In genomic region chr1:9714257-9714718, GRCh38 we compare ENCODE assay signal across 1 cellular context.
TF ChIP-seq lines count a peak whose summit lies in the region.

No MANE protein-coding gene starts in this region.

TF ChIP-seq in K562, 482 proteins besides CTCF, POLR2A, EP300 and RAD21 (continued from another document):
- TF ChIP-seq ARID3A (IDR thresholded peaks at IDR 0.05; ENCODE audit: borderline replicate concordance, low read depth, low read length) (0 out of 2 replicates have a peak, but pooled peaks have one; percentile 21), ZKSCAN3 (CRISPR knock-in tag; IDR thresholded peaks at IDR 0.05) (no peak), JUND (IDR thresholded peaks at IDR 0.05; ENCODE audit: borderline replicate concordance, low read depth, low read length) (peak; percentile 89), JUND (tag; IDR thresholded peaks at IDR 0.05; ENCODE audit: borderline replicate concordance, low read depth, low read length) (peak; percentile 74; the same call in 1 of the 3 replicates), ZEB2 (IDR thresholded peaks at IDR 0.05) (peak; percentile 57; the same call in 1 of the 2 replicates), ZSCAN29 (IDR thresholded peaks at IDR 0.05) (no peak), ATF7 (IDR thresholded peaks at IDR 0.05) (0 out of 2 replicates have a peak, but pooled peaks have one; percentile 26), RCOR1 (IDR thresholded peaks at IDR 0.05; ENCODE audit: borderline replicate concordance in 1 of 2, low read depth in 2 of 2, low read length in 2 of 2) (peak in 1 of 2 experiments; percentile 50; a peak in 1 of 4 replicates), SMAD2 (IDR thresholded peaks at IDR 0.05; ENCODE audit: low read depth, low read length) (no peak), SRSF9 (IDR thresholded peaks at IDR 0.05; ENCODE audit: borderline replicate concordance, low read depth, low read length) (no peak), ATF3 (IDR thresholded peaks at IDR 0.05) (peak; percentile 34; the same call in 1 of the 2 replicates), ATF3 (CRISPR knock-in tag; conservative IDR thresholded peaks at IDR 0.05) (peak; percentile 44; the same call in 1 of the 2 replicates), JUN (IDR thresholded peaks at IDR 0.05; ENCODE audit: borderline replicate concordance, low read depth, low read length) (peak; percentile 65; the same call in 1 of the 2 replicates), JUN (CRISPR knock-in tag; IDR thresholded peaks at IDR 0.05; ENCODE audit: borderline replicate concordance) (no peak), FOSL1 (tag; conservative IDR thresholded peaks at IDR 0.05) (peak; percentile 85), SOX6 (IDR thresholded peaks at IDR 0.05) (no peak), PHF21A (IDR thresholded peaks at IDR 0.05; ENCODE audit: borderline replicate concordance, low read depth) (no peak), TAL1 (IDR thresholded peaks at IDR 0.05) (peak; percentile 10; the same call in 1 of the 2 replicates), TAF7 (tag; IDR thresholded peaks at IDR 0.05) (no peak), ARID1B (IDR thresholded peaks at IDR 0.05) (peak; percentile 58), CBFA2T3 (IDR thresholded peaks at IDR 0.05) (peak; percentile 48), PRDM10 (IDR thresholded peaks at IDR 0.05; ENCODE audit: partially characterized antibody) (peak; percentile 77), ZBTB9 (CRISPR knock-in tag; IDR thresholded peaks at IDR 0.05) (no peak), NRF1 (conservative IDR thresholded peaks at IDR 0.05 in 1 of 2, IDR thresholded peaks at IDR 0.05 in 1 of 2) (0 out of 4 replicates have a peak, but pooled peaks of 1 of the 2 experiments have one; percentile 13), DPF2 (IDR thresholded peaks at IDR 0.05) (peak; percentile 72; the same call in 1 of the 2 replicates), E2F5 (CRISPR knock-in tag; IDR thresholded peaks at IDR 0.05) (no peak), STAT5A (IDR thresholded peaks at IDR 0.05; ENCODE audit: borderline replicate concordance, low read length) (no peak), SMARCE1 (IDR thresholded peaks at IDR 0.05) (0 out of 2 replicates have a peak, but pooled peaks have one; percentile 30), CREM (IDR thresholded peaks at IDR 0.05; ENCODE audit: low read depth) (peak; percentile 17; the same call in 1 of the 2 replicates), FOS (IDR thresholded peaks at IDR 0.05; ENCODE audit: extremely low read depth, insufficient read length) (peak; percentile 8), TCF3 (CRISPR knock-in tag; IDR thresholded peaks at IDR 0.05) (peak; percentile 36), SMARCA4 (IDR thresholded peaks at IDR 0.05) (peak; percentile 67), FOXJ3 (CRISPR knock-in tag; IDR thresholded peaks at IDR 0.05) (no peak), TBL1XR1 (IDR thresholded peaks at IDR 0.05; ENCODE audit: low read length in 2 of 2) (0 out of 4 replicates have a peak, but pooled peaks of 1 of the 2 experiments have one; percentile 9)
